Comparison of ENCODE assay signal across 8 cellular contexts in the genomic region with DNA sequence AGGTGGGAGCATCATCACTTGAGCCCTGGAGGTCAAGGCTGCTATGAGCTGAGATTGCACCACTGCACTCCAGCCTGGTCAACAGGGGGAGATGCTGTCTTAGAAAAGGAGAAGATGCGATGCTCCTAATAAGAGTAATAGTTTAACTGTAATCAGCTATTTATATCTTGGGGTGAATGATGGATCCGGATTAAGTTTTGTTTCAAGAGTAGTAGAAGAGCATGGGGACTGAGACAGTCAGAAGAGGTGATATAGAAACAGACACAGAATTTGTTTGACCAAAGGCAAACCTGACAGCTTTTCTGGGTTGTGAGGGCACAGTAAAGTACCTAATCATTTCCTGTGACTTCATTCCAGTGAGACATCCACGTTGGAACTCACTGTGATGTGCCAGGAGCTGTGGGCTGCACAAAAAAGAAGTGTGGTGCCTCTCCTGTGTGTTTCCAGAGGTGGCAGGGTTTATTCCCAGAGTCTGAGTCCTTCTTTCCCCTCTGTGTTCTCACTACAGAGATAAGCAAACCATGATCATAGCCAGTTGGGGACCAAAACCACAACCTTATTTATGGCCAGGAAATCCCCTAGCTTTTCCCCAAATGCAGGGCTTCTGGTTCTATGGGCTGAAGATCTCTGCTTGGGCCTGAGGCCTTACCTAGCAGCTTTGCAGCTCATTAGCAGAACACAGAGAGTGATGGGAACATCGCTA.
A peak's percentile ranks its signal among the peaks of the same experiment; 100 is the strongest.
DNase-seq lines count a peak whose midpoint lies in the region; FAIRE-seq and TF ChIP-seq lines count a peak whose summit lies in the region.

No MANE protein-coding gene starts in this region.

- no peak for TF ChIP-seq POLR2A in H54 (IDR thresholded peaks at IDR 0.05; ENCODE audit: low read depth, low read length)

- no peak for FAIRE-seq in H54 (lab: Jason Lieb, UNC)

- peak; percentile 58 for TF ChIP-seq CTCF in fibroblast of mammary gland (conservative IDR thresholded peaks at IDR 0.05; ENCODE audit: control insufficient read depth, insufficient read depth, low read depth, low read length)

- DNase-seq in activated CD8-positive, alpha-beta memory T cell treated with anti-CD3 and anti-CD28 coated beads for 24 hours, result peak; percentile 52
- no peak for DNase-seq in activated CD8-positive, alpha-beta memory T cell treated with anti-CD3 and anti-CD28 coated beads, Interleukin-2, amount 50 U/mL, for 4 hours
- DNase-seq in H54 (ENCODE audit: insufficient read length, low spot score) (peak; percentile 31), MV-4-11 (lab: John Stamatoyannopoulos, UW) (peak; percentile 3), fibroblast of mammary gland (ENCODE audit: low read depth) (peak; percentile 51), DMS79 (lab: John Stamatoyannopoulos, UW) (no peak), COLO668 (lab: John Stamatoyannopoulos, UW; ENCODE audit: unreplicated experiment) (no peak), cerebellum (ENCODE audit: low spot score) (no peak)

- H3K4me3 ChIP-seq in fibroblast of mammary gland (ENCODE audit: control insufficient read depth, low read depth, low read length), result no peak overlapping the region

Comparison
In these comparisons a context has a peak if more than half of its experiments do, and no peak if none do; other contexts are left out.
1. DNase-seq: peak in activated CD8-positive, alpha-beta memory T cell treated with anti-CD3 and anti-CD28 coated beads for 24 hours (single experiment), H54 (single experiment), MV-4-11 (single experiment) and fibroblast of mammary gland (single experiment); none in activated CD8-positive, alpha-beta memory T cell treated with anti-CD3 and anti-CD28 coated beads, Interleukin-2, amount 50 U/mL, for 4 hours (single experiment), DMS79 (single experiment), COLO668 (single experiment) and cerebellum (single experiment).